Comparison of ENCODE assay signal across 1 cellular context in genomic region chr2:126860395-126860794, GRCh38.
TF ChIP-seq lines count a peak whose summit lies in the region.

No MANE protein-coding gene starts in this region.

TF ChIP-seq in HCT116, 20 proteins besides CTCF, POLR2A, EP300 and RAD21 (continued from another document):
- TF ChIP-seq EZH2phosphoT487 (IDR thresholded peaks at IDR 0.05; ENCODE audit: borderline replicate concordance): no peak
- no peak for TF ChIP-seq SRF (IDR thresholded peaks at IDR 0.05; ENCODE audit: low read depth)
- no peak for TF ChIP-seq YY1 (IDR thresholded peaks at IDR 0.05; ENCODE audit: extremely low read depth, insufficient replicate concordance, low read depth, low read length)
- TF ChIP-seq ZNF274 (IDR thresholded peaks at IDR 0.05; ENCODE audit: low read depth, low read length): no peak
- no peak for TF ChIP-seq EGR1 (IDR thresholded peaks at IDR 0.05; ENCODE audit: low read depth)
- TF ChIP-seq ATF3 (IDR thresholded peaks at IDR 0.05): no peak
- TF ChIP-seq JUND (IDR thresholded peaks at IDR 0.05): no peak
- no peak for TF ChIP-seq ZFX (IDR thresholded peaks at IDR 0.05)
- TF ChIP-seq SP1 (IDR thresholded peaks at IDR 0.05; ENCODE audit: low read depth): no peak
- no peak for TF ChIP-seq CEBPB (IDR thresholded peaks at IDR 0.05; ENCODE audit: low read depth)
- no peak for TF ChIP-seq ELF1 (IDR thresholded peaks at IDR 0.05; ENCODE audit: borderline replicate concordance, low read depth)
- TF ChIP-seq TCF7L2 (IDR thresholded peaks at IDR 0.05; ENCODE audit: borderline replicate concordance, extremely low read depth, insufficient read depth, insufficient read length): no peak
- TF ChIP-seq FOSL1 (IDR thresholded peaks at IDR 0.05; ENCODE audit: low read depth): no peak
- TF ChIP-seq EZH2 (IDR thresholded peaks at IDR 0.05): no peak
- no peak for TF ChIP-seq ZBTB33 (IDR thresholded peaks at IDR 0.05; ENCODE audit: extremely low read depth, insufficient replicate concordance, low read length)
